8 cellular contexts compared by ENCODE assay signal in the genomic region with DNA sequence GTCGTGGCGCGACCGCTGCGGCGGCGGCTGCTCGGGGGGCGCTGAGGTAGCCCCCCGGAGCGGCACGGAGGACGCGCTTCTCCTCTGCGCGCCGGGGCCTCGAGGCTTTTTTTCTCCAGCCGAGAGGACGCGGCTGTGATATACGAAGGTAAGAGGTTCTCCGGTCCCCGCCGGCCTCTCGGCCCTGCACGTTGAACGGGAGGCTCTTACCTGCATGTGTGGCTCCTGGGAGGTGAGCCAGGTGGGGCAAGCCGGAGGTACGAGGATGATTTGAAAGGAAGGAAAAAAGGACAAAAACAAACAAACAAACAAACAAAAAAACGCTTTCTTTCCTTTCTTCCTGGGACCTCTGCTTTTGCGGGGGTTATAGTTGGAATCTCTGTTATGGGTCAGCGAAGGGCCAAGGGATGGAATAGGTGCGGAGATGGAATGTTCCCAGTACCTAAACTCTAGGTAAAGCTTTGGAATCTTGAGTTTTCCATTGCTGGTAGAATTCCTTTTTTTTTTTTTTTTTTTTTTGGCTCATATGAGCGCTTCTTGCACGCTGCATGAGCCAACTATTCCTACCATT.
DNase-seq lines count a peak whose midpoint lies in the region; ATAC-seq and TF ChIP-seq lines count a peak whose summit lies in the region.

No MANE protein-coding gene starts in this region.

- H3K9ac ChIP-seq in Loucy (ENCODE audit: low read depth, low read length, poor library complexity, severe bottlenecking): peak overlapping the region; percentile 87
- peak overlapping the region; percentile 93 for H3K9ac ChIP-seq in adipocyte (ENCODE audit: low read length)

- peak overlapping the region; percentile 90 for H3K4me2 ChIP-seq in Loucy (ENCODE audit: low read depth, low read length, poor library complexity, severe bottlenecking)

- H3K36me3 ChIP-seq in GM06990 (ENCODE audit: control insufficient read depth, insufficient read depth, low read length): no peaks in the 10 kb centered on the region
- H3K36me3 ChIP-seq in Loucy (ENCODE audit: insufficient read depth, low read length): no peaks in the 10 kb centered on the region
- no peaks in the 10 kb centered on the region for H3K36me3 ChIP-seq in adipocyte (ENCODE audit: control insufficient read depth, insufficient read depth, low read length, severe bottlenecking)

- H3K9me3 ChIP-seq in Loucy (ENCODE audit: insufficient read depth, low read depth, low read length) (no peaks in the 10 kb centered on the region), adipocyte (ENCODE audit: control insufficient read depth, low read length) (no peaks in the 10 kb centered on the region)

- H3K9me2 ChIP-seq in Loucy (replicated peaks; ENCODE audit: low read depth, low read length): no peaks in the 10 kb centered on the region

- peak overlapping the region; percentile 85 for H2AFZ ChIP-seq in Loucy (ENCODE audit: low read length)

- DNase-seq in GM06990 (ENCODE audit: extremely low read depth, insufficient read length) (no peak), adipocyte (ENCODE audit: low read depth) (no peak), islet precursor cell (peak; percentile 79), OCI-M2 (lab: John Stamatoyannopoulos, UW; ENCODE audit: unreplicated experiment) (no peak), glomerular visceral epithelial cell (ENCODE audit: extremely low spot score) (no peak)
- peak; percentile 4 to 25 (median 6) for DNase-seq in stimulated activated CD4-positive, alpha-beta T cell treated with anti-CD3 and anti-CD28 coated beads, TNF-alpha, amount 100 ng/mL, for 24 hours (ENCODE audit: low read depth in 3 of 3)

- no peaks in the 10 kb centered on the region for H3F3A ChIP-seq in Loucy (ENCODE audit: low read depth)

- H4K20me1 ChIP-seq in Loucy (ENCODE audit: insufficient read depth, low read length, poor library complexity, severe bottlenecking): peaks cover 50% of the 10 kb centered on the region

- H3K79me2 ChIP-seq in Loucy (ENCODE audit: insufficient read depth, low read length): peaks cover 53% of the 10 kb centered on the region

- no peak for TF ChIP-seq CTCF in GM06990 (IDR thresholded peaks at IDR 0.05; ENCODE audit: insufficient read depth, low read length, poor library complexity, severe bottlenecking)
- TF ChIP-seq CTCF in Loucy (conservative IDR thresholded peaks at IDR 0.05; ENCODE audit: low read length): no peak

- ATAC-seq in GM21619 (IDR thresholded peaks at IDR 0.05; ENCODE audit: unreplicated experiment): peak; percentile 10

- H3K4me3 ChIP-seq in GM06990 (replicated peaks; ENCODE audit: low read depth, low read length) (peak overlapping the region; percentile 69), Loucy (ENCODE audit: low read length, poor library complexity, severe bottlenecking) (peak overlapping the region; percentile 90), adipocyte (ENCODE audit: low read length) (peak overlapping the region; percentile 98)

- no peaks in the 10 kb centered on the region for H3K27me3 ChIP-seq in GM06990 (replicated peaks; ENCODE audit: control insufficient read depth, insufficient read depth, low read length)
- no peaks in the 10 kb centered on the region for H3K27me3 ChIP-seq in Loucy (ENCODE audit: insufficient read depth, low read length, poor library complexity, severe bottlenecking)
- no peaks in the 10 kb centered on the region for H3K27me3 ChIP-seq in adipocyte (replicated peaks; ENCODE audit: control insufficient read depth, insufficient read depth, low read length)

- H3K4me1 ChIP-seq in Loucy (ENCODE audit: insufficient read depth, low read length, poor library complexity, severe bottlenecking): peaks cover 49% of the 10 kb centered on the region
- H3K4me1 ChIP-seq in adipocyte (ENCODE audit: control insufficient read depth, insufficient read depth, low read length): peaks cover 59% of the 10 kb centered on the region

Comparison
In these comparisons a context has a peak if more than half of its experiments do, and no peak if none do; other contexts are left out.
1. DNase-seq: peak in islet precursor cell (single experiment) and stimulated activated CD4-positive, alpha-beta T cell treated with anti-CD3 and anti-CD28 coated beads, TNF-alpha, amount 100 ng/mL, for 24 hours (3 of 3); none in GM06990 (single experiment), adipocyte (single experiment), OCI-M2 (single experiment) and glomerular visceral epithelial cell (single experiment).
2. Peak in every context shown above with its lines, with median percentiles within 50 percentile points of each other: H3K4me3 ChIP-seq.